15 cellular contexts compared by ENCODE assay signal in the genomic region with DNA sequence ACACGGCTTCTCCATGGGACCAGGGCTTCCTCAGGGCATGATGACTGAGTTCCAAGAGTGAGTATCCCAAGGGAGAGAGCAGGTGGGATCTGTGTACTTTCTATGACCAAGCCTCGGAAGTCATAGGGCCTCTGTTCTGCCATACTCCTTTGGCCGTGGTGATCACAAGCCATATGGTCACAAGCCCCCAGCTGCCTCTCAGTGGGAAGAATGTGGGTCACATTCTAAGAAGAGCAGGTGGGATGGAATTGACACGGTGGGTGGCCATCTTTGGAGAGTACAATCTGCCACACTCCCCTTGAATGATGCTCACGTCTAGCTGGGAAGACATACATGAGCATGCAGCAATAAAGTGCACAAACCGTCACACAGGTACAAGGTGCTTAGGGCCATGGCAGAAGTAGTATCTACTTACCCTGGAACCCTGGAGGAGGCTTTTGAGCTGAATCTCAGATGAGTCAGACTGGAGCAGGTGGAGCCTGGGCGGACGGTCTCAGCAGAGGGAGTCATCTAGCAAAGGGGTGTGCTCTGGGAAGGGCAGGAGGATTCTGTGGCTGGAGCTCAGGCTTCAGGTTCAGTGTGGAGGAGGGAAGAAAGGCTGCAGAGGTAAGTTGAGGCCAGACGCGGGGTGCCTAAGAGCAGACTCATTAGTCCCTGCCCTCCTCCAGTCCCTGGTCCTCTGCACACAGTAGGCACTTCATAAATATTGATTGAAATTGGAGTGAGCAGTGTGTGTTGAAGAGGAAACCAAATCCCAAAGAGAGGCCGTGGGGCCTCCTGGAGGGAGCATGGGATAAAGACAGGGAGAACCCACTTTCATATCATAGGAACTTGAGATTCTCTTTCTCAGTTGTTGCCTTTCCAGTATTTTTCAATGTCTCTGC. TPM values are rescaled to one million over a fixed set of nuclear protein-coding genes. Genes with fewer than 3 reads are reported as not detected.
DNase-seq lines count a peak whose midpoint lies in the region; ATAC-seq lines count a peak whose summit lies in the region.
"Had no signal": no experiment of that assay in that cellular context is flagged by ENCODE, and none has a peak within 500 bp of the region (broad histone marks: within the 10 kb centered on the region; RNA-seq: fewer than 3 reads in every experiment).

No MANE protein-coding gene starts in this region.

- peaks cover 0 to 10% (median 3%) of the 10 kb centered on the region in 3 donors for H3K27me3 Mint-ChIP-seq in immature natural killer cell (ENCODE audit: low read depth in 3 of 3)
- H3K27me3 Mint-ChIP-seq: effector memory CD8-positive, alpha-beta T cell; T-cell had no signal

- H3K9me3 Mint-ChIP-seq in immature natural killer cell = no peaks in the 10 kb centered on the region
- H3K9me3 Mint-ChIP-seq: effector memory CD8-positive, alpha-beta T cell; T-cell had no signal

- DNase-seq in D341Med (ENCODE audit: low spot score) (peak; percentile 20), HK-2 (ENCODE audit: unreplicated experiment) (peak; percentile 45), SW480 (ENCODE audit: low spot score) (peak; percentile 17), head of caudate nucleus (peak in 36 of 42 donors; percentile 32 to 92 (median 70)), immature natural killer cell (no peak), NCI-H1436 (lab: John Stamatoyannopoulos, UW) (no peak)
- no peak for DNase-seq in activated CD4-positive, alpha-beta T cell treated with anti-CD3 and anti-CD28 coated beads for 4 hours
- DNase-seq: COR-L47; effector memory CD8-positive, alpha-beta T cell; NCI-H1105 treated with DMSO at 0.1 percent for 48 hours; NCI-H446 treated with DMSO at 0.1 percent for 48 hours; stimulated activated CD4-positive, alpha-beta T cell treated with anti-CD3 and anti-CD28 coated beads, Interleukin-4, amount 100 ng/mL, for 24 hours; T-cell; transverse colon had no signal

- intact Hi-C loops in head of caudate nucleus (cut with DNase I) = loop anchor here (10.0 kb wide), 1 partner anchor 55 kb away; no protein-coding TSS in a partner anchor

- H3K36me3 Mint-ChIP-seq in immature natural killer cell = peaks cover 0 to 6% (median 5%) of the 10 kb centered on the region in 3 donors

- no peak overlapping the region for H3K27ac Mint-ChIP-seq in immature natural killer cell
- H3K27ac Mint-ChIP-seq: effector memory CD8-positive, alpha-beta T cell; T-cell had no signal

- H3K4me3 Mint-ChIP-seq in immature natural killer cell = no peak overlapping the region
- H3K4me3 Mint-ChIP-seq: effector memory CD8-positive, alpha-beta T cell; T-cell had no signal

- H3K4me1 Mint-ChIP-seq in immature natural killer cell = peaks cover 11 to 12% of the 10 kb centered on the region in 2 donors

- ATAC-seq in HG02642 (IDR thresholded peaks at IDR 0.05; ENCODE audit: poor library complexity, unreplicated experiment) = no peak
- ATAC-seq: effector memory CD8-positive, alpha-beta T cell; T-cell had no signal

RNA-seq across cellular contexts. Expression of a gene that starts 26.6 kb away (rescaled TPM):
- polyA plus RNA-seq in immature natural killer cell = 10 to 100 TPM; 36.9 to 62.4 (median 57.6) TPM

RNA-seq across cellular contexts. Expression of a gene that starts 29.5 kb away (rescaled TPM):
- not detected for polyA plus RNA-seq in immature natural killer cell

Comparison
In these comparisons a context has a peak if more than half of its experiments do, and no peak if none do; other contexts are left out.
1. DNase-seq: peak in D341Med (single experiment), HK-2 (single experiment), SW480 (single experiment) and head of caudate nucleus (36 of 42); none in immature natural killer cell (0 of 3), activated CD4-positive, alpha-beta T cell treated with anti-CD3 and anti-CD28 coated beads for 4 hours (0 of 2) and NCI-H1436 (single experiment).